11 cellular contexts compared by ENCODE assay signal in the genomic region with DNA sequence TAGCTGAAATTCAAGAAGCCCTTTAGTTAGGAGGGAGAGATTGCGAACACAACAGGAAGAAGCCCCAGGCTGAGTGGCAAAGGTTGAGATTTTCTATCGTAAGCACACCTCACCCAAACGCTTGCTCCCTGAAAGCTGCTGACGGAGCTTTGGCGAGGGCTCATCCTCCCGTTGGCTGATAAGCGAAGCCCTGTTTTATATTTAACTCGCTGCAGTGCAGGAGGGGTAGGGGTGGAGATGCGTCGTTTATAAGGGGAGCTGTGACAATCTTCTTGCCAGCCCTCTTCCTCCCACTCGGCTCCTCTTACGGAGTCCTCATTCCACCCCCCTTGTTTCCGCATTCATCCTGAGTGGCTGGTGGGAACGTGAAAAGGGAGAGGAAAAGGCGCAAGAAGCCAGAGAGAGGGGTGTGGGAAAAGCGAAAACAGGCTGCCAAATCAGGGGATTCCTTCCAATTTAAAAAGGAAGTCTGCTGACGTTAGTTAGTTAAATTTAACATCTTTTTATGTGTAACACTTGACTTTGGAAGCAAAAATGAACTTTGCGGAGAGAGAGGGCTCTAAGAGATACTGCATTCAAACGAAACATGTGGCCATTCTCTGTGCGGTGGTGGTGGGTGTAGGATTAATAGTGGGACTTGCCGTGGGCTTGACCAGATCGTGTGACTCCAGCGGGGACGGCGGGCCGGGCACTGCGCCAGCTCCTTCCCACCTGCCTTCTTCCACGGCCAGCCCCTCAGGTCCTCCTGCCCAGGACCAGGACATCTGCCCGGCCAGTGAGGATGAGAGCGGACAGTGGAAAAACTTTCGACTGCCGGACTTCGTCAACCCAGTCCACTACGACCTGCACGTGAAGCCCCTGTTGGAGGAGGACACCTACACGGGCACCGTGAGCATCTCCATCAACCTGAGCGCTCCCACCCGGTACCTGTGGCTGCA. TPM values are rescaled to one million over a fixed set of nuclear protein-coding genes. Genes with fewer than 3 reads are reported as not detected.
DNase-seq lines count a peak whose midpoint lies in the region; FAIRE-seq and TF ChIP-seq lines count a peak whose summit lies in the region.
"Had no signal": no experiment of that assay in that cellular context is flagged by ENCODE, and none has a peak within 500 bp of the region (broad histone marks: within the 10 kb centered on the region; RNA-seq: fewer than 3 reads in every experiment).

A gene with protein sequence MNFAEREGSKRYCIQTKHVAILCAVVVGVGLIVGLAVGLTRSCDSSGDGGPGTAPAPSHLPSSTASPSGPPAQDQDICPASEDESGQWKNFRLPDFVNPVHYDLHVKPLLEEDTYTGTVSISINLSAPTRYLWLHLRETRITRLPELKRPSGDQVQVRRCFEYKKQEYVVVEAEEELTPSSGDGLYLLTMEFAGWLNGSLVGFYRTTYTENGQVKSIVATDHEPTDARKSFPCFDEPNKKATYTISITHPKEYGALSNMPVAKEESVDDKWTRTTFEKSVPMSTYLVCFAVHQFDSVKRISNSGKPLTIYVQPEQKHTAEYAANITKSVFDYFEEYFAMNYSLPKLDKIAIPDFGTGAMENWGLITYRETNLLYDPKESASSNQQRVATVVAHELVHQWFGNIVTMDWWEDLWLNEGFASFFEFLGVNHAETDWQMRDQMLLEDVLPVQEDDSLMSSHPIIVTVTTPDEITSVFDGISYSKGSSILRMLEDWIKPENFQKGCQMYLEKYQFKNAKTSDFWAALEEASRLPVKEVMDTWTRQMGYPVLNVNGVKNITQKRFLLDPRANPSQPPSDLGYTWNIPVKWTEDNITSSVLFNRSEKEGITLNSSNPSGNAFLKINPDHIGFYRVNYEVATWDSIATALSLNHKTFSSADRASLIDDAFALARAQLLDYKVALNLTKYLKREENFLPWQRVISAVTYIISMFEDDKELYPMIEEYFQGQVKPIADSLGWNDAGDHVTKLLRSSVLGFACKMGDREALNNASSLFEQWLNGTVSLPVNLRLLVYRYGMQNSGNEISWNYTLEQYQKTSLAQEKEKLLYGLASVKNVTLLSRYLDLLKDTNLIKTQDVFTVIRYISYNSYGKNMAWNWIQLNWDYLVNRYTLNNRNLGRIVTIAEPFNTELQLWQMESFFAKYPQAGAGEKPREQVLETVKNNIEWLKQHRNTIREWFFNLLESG (plus strand): TSS at position 275 of the 938 bp plus-strand sequence. CDS start 260 bp downstream, at position 535.

- CTCF ChIA-PET in endothelial cell of umbilical vein (lab: Charles Lee): interaction anchor here (1.0 to 1.1 kb wide), 2 partner anchors 34 to 161 kb away, joined by 3 to 4 read pairs; no protein-coding TSS in a partner anchor

- intact Hi-C loops in endothelial cell of umbilical vein (cut with micrococcal nuclease) (no loop called here), stomach (cut with DNase I; ENCODE audit: low total_unique reads) (no loop called here)

- dilution Hi-C loops in endothelial cell of umbilical vein (cut with MboI; ENCODE audit: extremely low pct_ligation_motif_present, low sequenced_read_pairs): no loop called here

- no peak for TF ChIP-seq EP300 in stomach (IDR thresholded peaks at IDR 0.05)

- FAIRE-seq in endothelial cell of umbilical vein (lab: Jason Lieb, UNC): no peak

- H3K9ac ChIP-seq in endothelial cell of umbilical vein (replicated peaks; ENCODE audit: extremely low read depth, insufficient read depth, low read length) (no peak within 1 kb of the TSS), liver (ENCODE audit: low read depth in 1 of 2, low read length in 2 of 2) (peak within 1 kb of the TSS; percentile 95 to 96)

- TF ChIP-seq RAD21 in liver (IDR thresholded peaks at IDR 0.05): peak in 1 of 2 donors; percentile 51

- TF ChIP-seq CTCF in endothelial cell of umbilical vein (IDR thresholded peaks at IDR 0.05; ENCODE audit: extremely low read depth in 1 of 2, insufficient read depth in 1 of 2, low read depth in 1 of 2, low read length in 2 of 2): no peak
- no peak for TF ChIP-seq CTCF in liver (IDR thresholded peaks at IDR 0.05; ENCODE audit: low read depth, low read length, missing input control)
- TF ChIP-seq CTCF in stomach (IDR thresholded peaks at IDR 0.05): no peak

- POLR2A ChIA-PET in endothelial cell of umbilical vein (lab: Charles Lee): no interaction called here

- H3K4me3 ChIP-seq in endothelial cell of umbilical vein (replicated peaks in 1 of 3; ENCODE audit: insufficient read depth in 1 of 3, low read depth in 1 of 3, low read length in 3 of 3) (no peak within 1 kb of the TSS), liver (ENCODE audit: low read depth in 1 of 3, low read length in 3 of 3) (peak within 1 kb of the TSS; percentile 92 to 97 (median 93)), stomach (peak within 1 kb of the TSS; percentile 25 to 33 (median 30))

- H4K20me1 ChIP-seq in endothelial cell of umbilical vein (replicated peaks; ENCODE audit: control insufficient read depth, extremely low read depth, insufficient read depth, low read length): no peaks in the 10 kb centered on the region

- H3K9me3 ChIP-seq in endothelial cell of umbilical vein (replicated peaks; ENCODE audit: control insufficient read depth, insufficient read depth, low read length): no peaks in the 10 kb centered on the region
- no peaks in the 10 kb centered on the region for H3K9me3 ChIP-seq in liver (ENCODE audit: control insufficient read depth in 4 of 4, low read length in 3 of 4)
- no peaks in the 10 kb centered on the region for H3K9me3 ChIP-seq in stomach

- H3K9me1 ChIP-seq in endothelial cell of umbilical vein (replicated peaks; ENCODE audit: control insufficient read depth, extremely low read depth, insufficient read depth, low read length): no peaks in the 10 kb centered on the region

- H3K27me3 ChIP-seq in endothelial cell of umbilical vein (ENCODE audit: control insufficient read depth in 2 of 2, insufficient read depth in 2 of 2, low read length in 2 of 2) (peaks cover 0 to 4% of the 10 kb centered on the region in 2 experiments), liver (ENCODE audit: control insufficient read depth in 4 of 4, insufficient read depth in 4 of 4, low read length in 3 of 4) (no peaks in the 10 kb centered on the region), stomach (peaks cover 0 to 43% (median 16%) of the 10 kb centered on the region in 3 donors)

- H3K4me1 ChIP-seq in endothelial cell of umbilical vein (ENCODE audit: control insufficient read depth, extremely low read depth, insufficient read depth, low read length): no peaks in the 10 kb centered on the region
- H3K4me1 ChIP-seq in liver (ENCODE audit: control insufficient read depth in 4 of 4, insufficient read depth in 4 of 4, low read length in 3 of 4): peaks cover 2 to 39% (median 24%) of the 10 kb centered on the region in 4 donors
- peaks cover 0 to 13% (median 0%) of the 10 kb centered on the region in 4 donors for H3K4me1 ChIP-seq in stomach

- DNase-seq in M059J (ENCODE audit: low read depth): peak; percentile 17
- no peak for DNase-seq in endothelial cell of umbilical vein (ENCODE audit: low read depth, low spot score)
- no peak for DNase-seq in stomach
- DNase-seq in T-helper 1 cell: no peak
- DNase-seq in dermis blood vessel endothelial cell: no peak
- no peak for DNase-seq in NOMO-1 treated with DMSO at 0.1 percent for 48 hours (lab: John Stamatoyannopoulos, UW; ENCODE audit: unreplicated experiment)
- no peak for DNase-seq in NAMALWA (ENCODE audit: low spot score)
- DNase-seq: activated T-cell treated with anti-CD3 and anti-CD28 coated beads, Interleukin-2, amount 50 U/mL, for 72 hours; GOT3; stimulated activated CD4-positive, alpha-beta T cell treated with anti-CD3 and anti-CD28 coated beads, Interleukin-1b, Interleukin-23, amount 100 ng/mL, for 48 hours had no signal

- H3K79me2 ChIP-seq in endothelial cell of umbilical vein (ENCODE audit: control insufficient read depth, insufficient read depth, low read length): no peaks in the 10 kb centered on the region

- H3K36me3 ChIP-seq in endothelial cell of umbilical vein (ENCODE audit: control insufficient read depth in 2 of 2, extremely low read depth in 1 of 2, insufficient read depth in 2 of 2, low read length in 2 of 2) (no peaks in the 10 kb centered on the region), liver (ENCODE audit: control insufficient read depth in 4 of 4, insufficient read depth in 3 of 4, low read depth in 1 of 4, low read length in 3 of 4) (no peaks in the 10 kb centered on the region), stomach (no peaks in the 10 kb centered on the region)

- 22% methylated on average over 39 of the region's 39 CpGs for WGBS in liver
- 45 to 56% (median 47%) methylated on average over 34 to 39 of the region's 39 CpGs for WGBS in stomach, 5 donors

- TF ChIP-seq POLR2A in endothelial cell of umbilical vein (IDR thresholded peaks at IDR 0.05; ENCODE audit: low read depth, low read length) (no peak), stomach (IDR thresholded peaks at IDR 0.05) (no peak)

- no TSS peak for BruUV-seq in endothelial cell of umbilical vein (replicated peaks; lab: Mats Ljungman, UMichigan)

- H3K27ac ChIP-seq in endothelial cell of umbilical vein (ENCODE audit: insufficient read depth, low read depth, low read length) (no peak within 1 kb of the TSS), liver (ENCODE audit: low read depth in 1 of 2, low read length in 2 of 2) (peak within 1 kb of the TSS; percentile 90 to 96), stomach (peak within 1 kb of the TSS in 3 of 5 donors; percentile 13 to 58 (median 25))

- peak within 1 kb of the TSS; percentile 16 for H2AFZ ChIP-seq in endothelial cell of umbilical vein (ENCODE audit: low read depth, low read length)

- H3K4me2 ChIP-seq in endothelial cell of umbilical vein (ENCODE audit: insufficient read depth, low read length): no peak within 1 kb of the TSS

TF ChIP-seq in endothelial cell of umbilical vein, 7 proteins besides CTCF, POLR2A, EP300 and RAD21 (continues in another document):
- no peak for TF ChIP-seq GATA2 (IDR thresholded peaks at IDR 0.05; ENCODE audit: insufficient read depth, insufficient read length, low read depth, low read length)

RNA-seq across cellular contexts. Expression of the gene that starts here (rescaled TPM):
- 0.15 and 0.17 TPM in 2 replicates for total RNA-seq in M059J (2014; rRNA removed; shearing (Covaris generic))
- total RNA-seq in endothelial cell of umbilical vein: not detected in 2 replicates
- polyA plus RNA-seq in endothelial cell of umbilical vein: not detected in 2 replicates
- not detected in 2 replicates for polyA plus RNA-seq in endothelial cell of umbilical vein (2011; cell fraction: cytosol; rRNA removed)
- not detected in 2 replicates for polyA plus RNA-seq in endothelial cell of umbilical vein (2011; cell fraction: nucleus; rRNA removed)
- not detected in 2 replicates for polyA plus RNA-seq in endothelial cell of umbilical vein (2012)
- not detected in 2 replicates for polyA minus RNA-seq in endothelial cell of umbilical vein
- polyA minus RNA-seq in endothelial cell of umbilical vein (2011; cell fraction: cytosol; rRNA and poly(A)+ RNA removed): not detected
- polyA minus RNA-seq in endothelial cell of umbilical vein (2011; cell fraction: nucleus; rRNA and poly(A)+ RNA removed): not detected in 2 replicates
- 10 to 100 TPM in 1 of 2 donors, 1 to 10 TPM in 1; 4.5 to 41.5 TPM for total RNA-seq in liver
- 10 to 100 TPM; 16.5 to 34.6 TPM for polyA plus RNA-seq in liver
- total RNA-seq in stomach: 10 to 100 TPM in 1 of 5 donors, under 1 TPM in 3, not detected in 1; 0.29 to 11.9 (median 0.59) TPM
- under 1 TPM; 0.19 to 0.46 (median 0.40) TPM for polyA plus RNA-seq in stomach
- total RNA-seq in dermis blood vessel endothelial cell: 0.14 and 1.5 TPM in 2 replicates

Comparison
In these comparisons a context has a peak if more than half of its experiments do, and no peak if none do; other contexts are left out.
1. RNA of the gene that starts here (polyA plus RNA-seq): 16.5 to 34.6 TPM in liver; 0.19 to 0.46 TPM in stomach and not detected in endothelial cell of umbilical vein; every median in the first group is over 10 times any median in the second.
2. Peak in DNase-seq in M059J; RNA of the gene not detected or under 1 TPM.
3. H3K4me3 ChIP-seq: peak in liver (3 of 3) and stomach (4 of 4); none in endothelial cell of umbilical vein (0 of 3).